In the genomic region with DNA sequence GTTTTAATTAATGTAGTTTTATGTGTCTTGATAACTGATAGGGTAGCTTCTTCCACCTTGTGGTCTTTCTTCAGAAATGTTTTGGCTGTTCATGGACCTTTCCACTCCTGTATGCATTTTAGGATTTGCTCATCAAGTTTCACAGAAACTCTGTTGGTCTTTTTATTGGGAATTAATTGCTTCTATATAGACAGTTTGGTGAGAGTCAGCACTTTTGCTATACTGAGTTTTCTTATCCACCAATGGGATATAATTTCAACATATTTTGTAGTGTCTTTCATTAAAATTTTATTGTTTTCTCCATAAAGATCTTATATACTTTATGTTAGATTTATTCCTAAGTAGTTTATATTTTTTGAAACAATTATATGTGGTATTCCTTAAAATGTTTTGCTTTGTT, we compare ENCODE assay signal across 1 cellular context.
TF ChIP-seq lines count a peak whose summit lies in the region.

No MANE protein-coding gene starts in this region.

TF ChIP-seq in GM23338, 12 proteins besides CTCF, POLR2A, EP300 and RAD21 (continued from another document):
- TF ChIP-seq STAT1 (IDR thresholded peaks at IDR 0.05; ENCODE audit: unreplicated experiment) (no peak), JUNB (IDR thresholded peaks at IDR 0.05; ENCODE audit: unreplicated experiment) (no peak), POLR2AphosphoS5 (IDR thresholded peaks at IDR 0.05; ENCODE audit: low read depth) (no peak)
- TF ChIP-seq, protein P1, sequence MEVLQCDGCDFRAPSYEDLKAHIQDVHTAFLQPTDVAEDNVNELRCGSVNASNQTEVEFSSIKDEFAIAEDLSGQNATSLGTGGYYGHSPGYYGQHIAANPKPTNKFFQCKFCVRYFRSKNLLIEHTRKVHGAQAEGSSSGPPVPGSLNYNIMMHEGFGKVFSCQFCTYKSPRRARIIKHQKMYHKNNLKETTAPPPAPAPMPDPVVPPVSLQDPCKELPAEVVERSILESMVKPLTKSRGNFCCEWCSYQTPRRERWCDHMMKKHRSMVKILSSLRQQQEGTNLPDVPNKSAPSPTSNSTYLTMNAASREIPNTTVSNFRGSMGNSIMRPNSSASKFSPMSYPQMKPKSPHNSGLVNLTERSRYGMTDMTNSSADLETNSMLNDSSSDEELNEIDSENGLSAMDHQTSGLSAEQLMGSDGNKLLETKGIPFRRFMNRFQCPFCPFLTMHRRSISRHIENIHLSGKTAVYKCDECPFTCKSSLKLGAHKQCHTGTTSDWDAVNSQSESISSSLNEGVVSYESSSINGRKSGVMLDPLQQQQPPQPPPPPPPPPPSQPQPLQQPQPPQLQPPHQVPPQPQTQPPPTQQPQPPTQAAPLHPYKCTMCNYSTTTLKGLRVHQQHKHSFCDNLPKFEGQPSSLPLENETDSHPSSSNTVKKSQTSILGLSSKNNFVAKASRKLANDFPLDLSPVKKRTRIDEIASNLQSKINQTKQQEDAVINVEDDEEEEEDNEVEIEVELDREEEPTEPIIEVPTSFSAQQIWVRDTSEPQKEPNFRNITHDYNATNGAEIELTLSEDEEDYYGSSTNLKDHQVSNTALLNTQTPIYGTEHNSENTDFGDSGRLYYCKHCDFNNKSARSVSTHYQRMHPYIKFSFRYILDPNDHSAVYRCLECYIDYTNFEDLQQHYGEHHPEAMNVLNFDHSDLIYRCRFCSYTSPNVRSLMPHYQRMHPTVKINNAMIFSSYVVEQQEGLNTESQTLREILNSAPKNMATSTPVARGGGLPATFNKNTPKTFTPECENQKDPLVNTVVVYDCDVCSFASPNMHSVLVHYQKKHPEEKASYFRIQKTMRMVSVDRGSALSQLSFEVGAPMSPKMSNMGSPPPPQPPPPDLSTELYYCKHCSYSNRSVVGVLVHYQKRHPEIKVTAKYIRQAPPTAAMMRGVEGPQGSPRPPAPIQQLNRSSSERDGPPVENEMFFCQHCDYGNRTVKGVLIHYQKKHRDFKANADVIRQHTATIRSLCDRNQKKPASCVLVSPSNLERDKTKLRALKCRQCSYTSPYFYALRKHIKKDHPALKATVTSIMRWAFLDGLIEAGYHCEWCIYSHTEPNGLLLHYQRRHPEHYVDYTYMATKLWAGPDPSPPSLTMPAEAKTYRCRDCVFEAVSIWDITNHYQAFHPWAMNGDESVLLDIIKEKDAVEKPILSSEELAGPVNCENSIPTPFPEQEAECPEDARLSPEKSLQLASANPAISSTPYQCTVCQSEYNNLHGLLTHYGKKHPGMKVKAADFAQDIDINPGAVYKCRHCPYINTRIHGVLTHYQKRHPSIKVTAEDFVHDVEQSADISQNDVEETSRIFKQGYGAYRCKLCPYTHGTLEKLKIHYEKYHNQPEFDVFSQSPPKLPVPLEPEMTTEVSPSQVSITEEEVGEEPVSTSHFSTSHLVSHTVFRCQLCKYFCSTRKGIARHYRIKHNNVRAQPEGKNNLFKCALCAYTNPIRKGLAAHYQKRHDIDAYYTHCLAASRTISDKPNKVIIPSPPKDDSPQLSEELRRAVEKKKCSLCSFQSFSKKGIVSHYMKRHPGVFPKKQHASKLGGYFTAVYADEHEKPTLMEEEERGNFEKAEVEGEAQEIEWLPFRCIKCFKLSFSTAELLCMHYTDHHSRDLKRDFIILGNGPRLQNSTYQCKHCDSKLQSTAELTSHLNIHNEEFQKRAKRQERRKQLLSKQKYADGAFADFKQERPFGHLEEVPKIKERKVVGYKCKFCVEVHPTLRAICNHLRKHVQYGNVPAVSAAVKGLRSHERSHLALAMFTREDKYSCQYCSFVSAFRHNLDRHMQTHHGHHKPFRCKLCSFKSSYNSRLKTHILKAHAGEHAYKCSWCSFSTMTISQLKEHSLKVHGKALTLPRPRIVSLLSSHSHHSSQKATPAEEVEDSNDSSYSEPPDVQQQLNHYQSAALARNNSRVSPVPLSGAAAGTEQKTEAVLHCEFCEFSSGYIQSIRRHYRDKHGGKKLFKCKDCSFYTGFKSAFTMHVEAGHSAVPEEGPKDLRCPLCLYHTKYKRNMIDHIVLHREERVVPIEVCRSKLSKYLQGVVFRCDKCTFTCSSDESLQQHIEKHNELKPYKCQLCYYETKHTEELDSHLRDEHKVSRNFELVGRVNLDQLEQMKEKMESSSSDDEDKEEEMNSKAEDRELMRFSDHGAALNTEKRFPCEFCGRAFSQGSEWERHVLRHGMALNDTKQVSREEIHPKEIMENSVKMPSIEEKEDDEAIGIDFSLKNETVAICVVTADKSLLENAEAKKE (CRISPR knock-in tag; IDR thresholded peaks at IDR 0.05) = no peak
TF ChIP-seq in GM23338: peak in this region for 0.
